Comparison of ENCODE assay signal across 8 cellular contexts in genomic region chr4:1693131-1693896, GRCh38. TPM values are rescaled to one million over a fixed set of nuclear protein-coding genes. Genes with fewer than 3 reads are reported as not detected.
DNase-seq lines count a peak whose midpoint lies in the region; ATAC-seq, FAIRE-seq and TF ChIP-seq lines count a peak whose summit lies in the region.

No MANE protein-coding gene starts in this region.

- no peak overlapping the region for H3K27ac Mint-ChIP-seq in central memory CD8-positive, alpha-beta T cell (ENCODE audit: low read depth)

- no peak overlapping the region for H3K9ac ChIP-seq in HepG2 (ENCODE audit: insufficient read depth, low read depth, low read length)

- no peaks in the 10 kb centered on the region for H3K27me3 Mint-ChIP-seq in central memory CD8-positive, alpha-beta T cell

- DNase-seq in GM12865 (ENCODE audit: low read depth) (peak; percentile 89), NCI-H345 (lab: John Stamatoyannopoulos, UW) (peak; percentile 70), HepG2 (ENCODE audit: low spot score) (peak; percentile 75)
- peak; percentile 63 for DNase-seq in activated CD4-positive, CD25-positive, alpha-beta regulatory T cell treated with anti-CD3 and anti-CD28 coated beads, Interleukin-2, amount 50 U/mL, for 16 hours (ENCODE audit: low read depth, low spot score)
- DNase-seq in central memory CD8-positive, alpha-beta T cell (ENCODE audit: low spot score in 2 of 2) = peak; percentile 66 to 68
- DNase-seq in stimulated activated CD4-positive, alpha-beta T cell treated with anti-CD3 and anti-CD28 coated beads, TNF-alpha, amount 100 ng/mL, for 24 hours (ENCODE audit: low read depth in 3 of 3) = peak; percentile 55 to 65 (median 56)

- in situ Hi-C loops in HepG2 (cut with HindIII; ENCODE audit: extremely low pct_ligation_motif_present, low pct_unique_long_range_greater_than_20kb) = loop anchor here (5.0 kb wide), 1 partner anchor 34 kb away; no protein-coding TSS in a partner anchor

- no peaks in the 10 kb centered on the region for H3K4me1 ChIP-seq in HepG2 (ENCODE audit: insufficient read depth, low read length)

- CTCF ChIA-PET in HepG2 (lab: Yijun Ruan, JAX; ENCODE audit: low intra/inter-chr PET ratio, low total read pairs) = interaction anchor here (1.0 to 2.5 kb wide), 5 partner anchors 18 to 117 kb away, joined by 3 to 40 read pairs (median 3); no protein-coding TSS in a partner anchor

- no peaks in the 10 kb centered on the region for H3K9me3 Mint-ChIP-seq in central memory CD8-positive, alpha-beta T cell

- TF ChIP-seq EP300 in HepG2 (IDR thresholded peaks at IDR 0.05; ENCODE audit: low read depth in 2 of 2, low read length in 2 of 2) (no peak), HepG2 (CRISPR knock-in tag; IDR thresholded peaks at IDR 0.05; ENCODE audit: borderline replicate concordance) (no peak)

- peaks cover 4% of the 10 kb centered on the region for H3K4me1 Mint-ChIP-seq in central memory CD8-positive, alpha-beta T cell

- no peak overlapping the region for H3K4me2 ChIP-seq in HepG2 (ENCODE audit: low read depth, low read length)

- TF ChIP-seq CTCF in GM12865 (IDR thresholded peaks at IDR 0.05; ENCODE audit: insufficient read depth, low read depth, low read length, missing control alignments) (peak; percentile 97), HepG2 (CRISPR knock-in tag; IDR thresholded peaks at IDR 0.05) (peak; percentile 91)

- no peak overlapping the region for H2AFZ ChIP-seq in HepG2 (ENCODE audit: low read length)

- no peaks in the 10 kb centered on the region for H3K27me3 ChIP-seq in HepG2 (ENCODE audit: control insufficient read depth in 1 of 2, insufficient read depth in 2 of 2, low read length in 2 of 2)

- H3K4me3 Mint-ChIP-seq in central memory CD8-positive, alpha-beta T cell = no peak overlapping the region

- no peaks in the 10 kb centered on the region for H3K9me3 ChIP-seq in HepG2 (ENCODE audit: low read length)

- peak; percentile 78 for TF ChIP-seq RAD21 in HepG2 (CRISPR knock-in tag; IDR thresholded peaks at IDR 0.05)

- H3K36me3 ChIP-seq in HepG2 (replicated peaks in 1 of 2; ENCODE audit: control insufficient read depth in 1 of 2, insufficient read depth in 2 of 2, low read length in 2 of 2) = peaks cover 23 to 63% of the 10 kb centered on the region in 2 experiments

- no peaks in the 10 kb centered on the region for H3K79me2 ChIP-seq in HepG2 (ENCODE audit: insufficient read depth, low read length)

- BruUV-seq in HepG2 (replicated peaks; lab: Mats Ljungman, UMichigan) = TSS peak; percentile 53

- H3K36me3 Mint-ChIP-seq in central memory CD8-positive, alpha-beta T cell (ENCODE audit: insufficient read depth) = peaks cover 50% of the 10 kb centered on the region

- WGBS in HepG2 (ENCODE audit: low lambda C conversion rate) = 60% methylated on average over 6 of the region's 7 CpGs

- no peak for TF ChIP-seq POLR2A in HepG2 (IDR thresholded peaks at IDR 0.05; ENCODE audit: insufficient read depth in 1 of 2, low read depth in 2 of 2, low read length in 2 of 2)

- intact Hi-C loops in HepG2 (cut with micrococcal nuclease; ENCODE audit: unreplicated experiment) = loop anchor here (1.0 kb wide), 1 partner anchor 33 kb away; no protein-coding TSS in a partner anchor

- peaks cover 2% of the 10 kb centered on the region; the same call in 1 of the 2 replicates for H4K20me1 ChIP-seq in HepG2 (ENCODE audit: insufficient read depth, low read length)

- peak; percentile 84 for FAIRE-seq in HepG2 (lab: Jason Lieb, UNC)

- no peak overlapping the region for H3K27ac ChIP-seq in HepG2 (ENCODE audit: extremely low read length, insufficient read depth, low read length)

- H3K4me3 ChIP-seq in GM12865 (ENCODE audit: low read depth, low read length) = no peak overlapping the region
- no peak overlapping the region for H3K4me3 ChIP-seq in HepG2 (replicated peaks in 1 of 3; ENCODE audit: insufficient read depth in 1 of 3, low read depth in 2 of 3, low read length in 3 of 3)

- peak; percentile 75 for ATAC-seq in HG03066 (IDR thresholded peaks at IDR 0.05; ENCODE audit: low read depth, unreplicated experiment)
- ATAC-seq in central memory CD8-positive, alpha-beta T cell (replicated peaks; ENCODE audit: extremely low read depth, poor library complexity, severe bottlenecking) = peak; percentile 91
- ATAC-seq in HepG2 = peak; percentile 94
- no peak for ATAC-seq in GM19351 (IDR thresholded peaks at IDR 0.05; ENCODE audit: unreplicated experiment)

- POLR2A ChIA-PET in HepG2 (lab: Yijun Ruan, JAX) = interaction anchor here (0.9 to 1.5 kb wide), 6 partner anchors 16 to 121 kb away, joined by 3 to 9 read pairs (median 3); partner anchors contain the start of genes SLBP, TACC3 and TMEM129

RNA-seq across cellular contexts. Expression of gene FAM53A, which starts 9.2 kb away (rescaled TPM):
- 0.62 and 1.1 TPM in 2 replicates for total RNA-seq in HepG2 (2016; rRNA removed; fragmentation: Illumina TruSeq; extraction: Trizol)
- total RNA-seq in HepG2 (2016; cell fraction: cytosol; rRNA removed; fragmentation: Illumina TruSeq; extraction: Trizol; ENCODE audit: low read depth) = 1.9 TPM in 1 of 2 replicates, not detected in the other
- 0.22 and 0.56 TPM in 2 replicates for total RNA-seq in HepG2 (2016; cell fraction: insoluble cytoplasmic fraction; rRNA removed; fragmentation: Illumina TruSeq; extraction: Trizol)
- total RNA-seq in HepG2 (2016; cell fraction: membrane; rRNA removed; fragmentation: Illumina TruSeq; extraction: Trizol) = 0.83 and 1.1 TPM in 2 replicates
- 0.43 and 0.44 TPM in 2 replicates for total RNA-seq in HepG2 (2016; cell fraction: nucleus; rRNA removed; fragmentation: Illumina TruSeq; extraction: Trizol)
- 0.46 and 0.48 TPM in 2 replicates for polyA plus RNA-seq in HepG2 (2011; rRNA removed)
- polyA plus RNA-seq in HepG2 (2011; cell fraction: cytosol; rRNA removed) = 0.33 and 0.60 TPM in 2 replicates
- 0.69 and 0.85 TPM in 2 replicates for polyA plus RNA-seq in HepG2 (2011; cell fraction: nucleus; rRNA removed)
- polyA plus RNA-seq in HepG2 (2012) = 0.20 and 0.35 TPM in 2 replicates
- 0.21 and 0.32 TPM in 2 replicates for polyA plus RNA-seq in HepG2 (2016; cell fraction: cytosol; fragmentation: Illumina TruSeq; extraction: Trizol; ENCODE audit: low read depth)
- 0.46 and 0.47 TPM in 2 replicates for polyA plus RNA-seq in HepG2 (2016; cell fraction: insoluble cytoplasmic fraction; fragmentation: Illumina TruSeq; extraction: Trizol; ENCODE audit: low read depth)
- polyA plus RNA-seq in HepG2 (2016; cell fraction: membrane; fragmentation: Illumina TruSeq; extraction: Trizol; ENCODE audit: low read depth) = 0.26 and 0.55 TPM in 2 replicates
- polyA plus RNA-seq in HepG2 (2016; cell fraction: nucleus; fragmentation: Illumina TruSeq; extraction: Trizol; ENCODE audit: insufficient read depth, low read depth) = 0.53 and 0.70 TPM in 2 replicates
- 0.62 and 1.6 TPM in 2 replicates for polyA minus RNA-seq in HepG2 (2011; rRNA and poly(A)+ RNA removed; ENCODE audit: low replicate concordance)
- not detected in 2 replicates for polyA minus RNA-seq in HepG2 (2011; cell fraction: cytosol; rRNA and poly(A)+ RNA removed)
- polyA minus RNA-seq in HepG2 (2011; cell fraction: nucleus; rRNA and poly(A)+ RNA removed) = 0.13 and 0.50 TPM in 2 replicates

RNA-seq across cellular contexts. Expression of gene SLBP, which starts 18.8 kb away (rescaled TPM):
- total RNA-seq in HepG2 (2016; rRNA removed; fragmentation: Illumina TruSeq; extraction: Trizol) = 104 and 131 TPM in 2 replicates
- total RNA-seq in HepG2 (2016; cell fraction: cytosol; rRNA removed; fragmentation: Illumina TruSeq; extraction: Trizol; ENCODE audit: low read depth) = 19.5 and 20.5 TPM in 2 replicates
- total RNA-seq in HepG2 (2016; cell fraction: insoluble cytoplasmic fraction; rRNA removed; fragmentation: Illumina TruSeq; extraction: Trizol) = 103 and 128 TPM in 2 replicates
- total RNA-seq in HepG2 (2016; cell fraction: membrane; rRNA removed; fragmentation: Illumina TruSeq; extraction: Trizol) = 43.3 and 44.2 TPM in 2 replicates
- total RNA-seq in HepG2 (2016; cell fraction: nucleus; rRNA removed; fragmentation: Illumina TruSeq; extraction: Trizol) = 39.3 and 41.5 TPM in 2 replicates
- polyA plus RNA-seq in HepG2 (2011; rRNA removed) = 29.8 and 43.9 TPM in 2 replicates
- 22.0 and 30.6 TPM in 2 replicates for polyA plus RNA-seq in HepG2 (2011; cell fraction: cytosol; rRNA removed)
- 12.8 and 13.8 TPM in 2 replicates for polyA plus RNA-seq in HepG2 (2011; cell fraction: nucleus; rRNA removed)
- 30.0 and 43.7 TPM in 2 replicates for polyA plus RNA-seq in HepG2 (2012)
- 10.3 and 11.7 TPM in 2 replicates for polyA plus RNA-seq in HepG2 (2016; cell fraction: cytosol; fragmentation: Illumina TruSeq; extraction: Trizol; ENCODE audit: low read depth)
- 140 and 142 TPM in 2 replicates for polyA plus RNA-seq in HepG2 (2016; cell fraction: insoluble cytoplasmic fraction; fragmentation: Illumina TruSeq; extraction: Trizol; ENCODE audit: low read depth)
- polyA plus RNA-seq in HepG2 (2016; cell fraction: membrane; fragmentation: Illumina TruSeq; extraction: Trizol; ENCODE audit: low read depth) = 24.5 and 24.6 TPM in 2 replicates
- polyA plus RNA-seq in HepG2 (2016; cell fraction: nucleus; fragmentation: Illumina TruSeq; extraction: Trizol; ENCODE audit: insufficient read depth, low read depth) = 69.4 and 73.3 TPM in 2 replicates
- polyA minus RNA-seq in HepG2 (2011; rRNA and poly(A)+ RNA removed; ENCODE audit: low replicate concordance) = 12.5 and 24.7 TPM in 2 replicates
- polyA minus RNA-seq in HepG2 (2011; cell fraction: cytosol; rRNA and poly(A)+ RNA removed) = 19.7 and 22.7 TPM in 2 replicates
- polyA minus RNA-seq in HepG2 (2011; cell fraction: nucleus; rRNA and poly(A)+ RNA removed) = 10.8 and 13.7 TPM in 2 replicates

RNA-seq across cellular contexts. Expression of gene TMEM129, which starts 27.8 kb away (rescaled TPM):
- total RNA-seq in HepG2 (2016; rRNA removed; fragmentation: Illumina TruSeq; extraction: Trizol) = 15.5 and 25.8 TPM in 2 replicates
- total RNA-seq in HepG2 (2016; cell fraction: cytosol; rRNA removed; fragmentation: Illumina TruSeq; extraction: Trizol; ENCODE audit: low read depth) = 9.2 and 12.7 TPM in 2 replicates
- total RNA-seq in HepG2 (2016; cell fraction: insoluble cytoplasmic fraction; rRNA removed; fragmentation: Illumina TruSeq; extraction: Trizol) = 14.4 and 26.2 TPM in 2 replicates
- 28.5 and 34.5 TPM in 2 replicates for total RNA-seq in HepG2 (2016; cell fraction: membrane; rRNA removed; fragmentation: Illumina TruSeq; extraction: Trizol)
- total RNA-seq in HepG2 (2016; cell fraction: nucleus; rRNA removed; fragmentation: Illumina TruSeq; extraction: Trizol) = 20.4 and 23.0 TPM in 2 replicates
- polyA plus RNA-seq in HepG2 (2011; rRNA removed) = 19.0 and 36.1 TPM in 2 replicates
- polyA plus RNA-seq in HepG2 (2011; cell fraction: cytosol; rRNA removed) = 18.9 and 32.3 TPM in 2 replicates
- polyA plus RNA-seq in HepG2 (2011; cell fraction: nucleus; rRNA removed) = 79.1 and 84.6 TPM in 2 replicates
- 16.1 and 20.7 TPM in 2 replicates for polyA plus RNA-seq in HepG2 (2012)
- polyA plus RNA-seq in HepG2 (2016; cell fraction: cytosol; fragmentation: Illumina TruSeq; extraction: Trizol; ENCODE audit: low read depth) = 9.4 and 10.4 TPM in 2 replicates
- 14.1 and 16.2 TPM in 2 replicates for polyA plus RNA-seq in HepG2 (2016; cell fraction: insoluble cytoplasmic fraction; fragmentation: Illumina TruSeq; extraction: Trizol; ENCODE audit: low read depth)
- polyA plus RNA-seq in HepG2 (2016; cell fraction: membrane; fragmentation: Illumina TruSeq; extraction: Trizol; ENCODE audit: low read depth) = 21.6 and 23.3 TPM in 2 replicates
- 36.1 and 41.5 TPM in 2 replicates for polyA plus RNA-seq in HepG2 (2016; cell fraction: nucleus; fragmentation: Illumina TruSeq; extraction: Trizol; ENCODE audit: insufficient read depth, low read depth)
- 7.1 and 61.3 TPM in 2 replicates for polyA minus RNA-seq in HepG2 (2011; rRNA and poly(A)+ RNA removed; ENCODE audit: low replicate concordance)
- polyA minus RNA-seq in HepG2 (2011; cell fraction: cytosol; rRNA and poly(A)+ RNA removed) = 18.8 and 21.5 TPM in 2 replicates
- 6.4 and 8.5 TPM in 2 replicates for polyA minus RNA-seq in HepG2 (2011; cell fraction: nucleus; rRNA and poly(A)+ RNA removed)

RNA-seq across cellular contexts. Expression of gene TACC3, which starts 28.0 kb away (rescaled TPM):
- total RNA-seq in HepG2 (2016; rRNA removed; fragmentation: Illumina TruSeq; extraction: Trizol) = 21.2 and 35.4 TPM in 2 replicates
- total RNA-seq in HepG2 (2016; cell fraction: cytosol; rRNA removed; fragmentation: Illumina TruSeq; extraction: Trizol; ENCODE audit: low read depth) = 9.8 and 10.0 TPM in 2 replicates
- total RNA-seq in HepG2 (2016; cell fraction: insoluble cytoplasmic fraction; rRNA removed; fragmentation: Illumina TruSeq; extraction: Trizol) = 23.8 and 32.4 TPM in 2 replicates
- total RNA-seq in HepG2 (2016; cell fraction: membrane; rRNA removed; fragmentation: Illumina TruSeq; extraction: Trizol) = 15.9 and 17.1 TPM in 2 replicates
- total RNA-seq in HepG2 (2016; cell fraction: nucleus; rRNA removed; fragmentation: Illumina TruSeq; extraction: Trizol) = 24.3 and 29.3 TPM in 2 replicates
- polyA plus RNA-seq in HepG2 (2011; rRNA removed) = 15.7 and 20.3 TPM in 2 replicates
- 8.7 and 16.8 TPM in 2 replicates for polyA plus RNA-seq in HepG2 (2011; cell fraction: cytosol; rRNA removed)
- polyA plus RNA-seq in HepG2 (2011; cell fraction: nucleus; rRNA removed) = 68.2 and 101 TPM in 2 replicates
- polyA plus RNA-seq in HepG2 (2012) = 16.3 and 27.3 TPM in 2 replicates
- polyA plus RNA-seq in HepG2 (2016; cell fraction: cytosol; fragmentation: Illumina TruSeq; extraction: Trizol; ENCODE audit: low read depth) = 5.5 and 6.4 TPM in 2 replicates
- polyA plus RNA-seq in HepG2 (2016; cell fraction: insoluble cytoplasmic fraction; fragmentation: Illumina TruSeq; extraction: Trizol; ENCODE audit: low read depth) = 59.5 and 79.8 TPM in 2 replicates
- 10.8 and 13.8 TPM in 2 replicates for polyA plus RNA-seq in HepG2 (2016; cell fraction: membrane; fragmentation: Illumina TruSeq; extraction: Trizol; ENCODE audit: low read depth)
- polyA plus RNA-seq in HepG2 (2016; cell fraction: nucleus; fragmentation: Illumina TruSeq; extraction: Trizol; ENCODE audit: insufficient read depth, low read depth) = 133 and 138 TPM in 2 replicates
- polyA minus RNA-seq in HepG2 (2011; rRNA and poly(A)+ RNA removed; ENCODE audit: low replicate concordance) = 12.7 and 22.2 TPM in 2 replicates
- polyA minus RNA-seq in HepG2 (2011; cell fraction: cytosol; rRNA and poly(A)+ RNA removed) = 7.4 and 8.9 TPM in 2 replicates
- 10.9 and 13.8 TPM in 2 replicates for polyA minus RNA-seq in HepG2 (2011; cell fraction: nucleus; rRNA and poly(A)+ RNA removed)
